In genomic region chr11:128830290-128830813, GRCh38 we compare ENCODE assay signal across 1 cellular context.
TF ChIP-seq lines count a peak whose summit lies in the region.

No MANE protein-coding gene starts in this region.

TF ChIP-seq in GM12878, 131 proteins besides CTCF, POLR2A, EP300 and RAD21 (continued from another document):
- TF ChIP-seq REST (IDR thresholded peaks at IDR 0.05; ENCODE audit: low read depth, low read length), result no peak
- TF ChIP-seq ASH2L (IDR thresholded peaks at IDR 0.05; ENCODE audit: borderline replicate concordance, low read depth), result 0 out of 2 replicates have a peak, but pooled peaks have one; percentile 35
